22 cellular contexts compared by ENCODE assay signal in the genomic region with DNA sequence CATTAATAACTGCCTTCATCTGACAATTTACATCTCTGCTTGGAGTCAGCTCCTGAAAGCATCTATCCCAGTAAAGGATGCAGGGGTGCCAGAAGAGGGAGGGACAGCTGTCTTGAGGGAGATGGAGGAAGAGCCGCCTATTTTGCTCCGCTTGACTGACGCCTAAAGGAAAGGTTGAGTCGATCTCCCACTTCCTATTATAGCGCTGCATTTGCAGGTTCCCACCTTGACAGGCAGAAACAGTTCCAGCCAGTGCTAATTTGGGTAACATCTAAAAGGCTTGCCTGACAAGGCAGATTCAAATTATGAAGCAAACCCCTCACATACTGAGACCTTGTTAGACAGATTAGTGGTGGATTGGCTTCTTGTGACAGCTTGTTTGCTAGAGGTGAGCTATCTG.
DNase-seq lines count a peak whose midpoint lies in the region; ATAC-seq and TF ChIP-seq lines count a peak whose summit lies in the region.
"Had no signal": no experiment of that assay in that cellular context is flagged by ENCODE, and none has a peak within 500 bp of the region (broad histone marks: within the 10 kb centered on the region; RNA-seq: fewer than 3 reads in every experiment).

No MANE protein-coding gene starts in this region.

- no peaks in the 10 kb centered on the region for H3K27me3 Mint-ChIP-seq in glutamatergic neuron (ENCODE audit: unreplicated experiment)
- H3K27me3 Mint-ChIP-seq: activated B cell treated with CpG ODN at 0.5 μM for 24 hours, B cell had no signal

- ATAC-seq in HG03108 (IDR thresholded peaks at IDR 0.05; ENCODE audit: unreplicated experiment) (no peak), GM21423 (IDR thresholded peaks at IDR 0.05; ENCODE audit: unreplicated experiment) (no peak)
- ATAC-seq: gastroesophageal sphincter had no signal

- peak overlapping the region; percentile 84 for H3K27ac Mint-ChIP-seq in glutamatergic neuron (ENCODE audit: unreplicated experiment)
- H3K27ac Mint-ChIP-seq: activated B cell treated with CpG ODN at 0.5 μM for 24 hours; activated T-helper 1 cell treated with anti-CD3 and anti-CD28 coated beads, Interleukin-12 subunit alpha, Interleukin-12 subunit beta, Interleukin-2, Interleukin-4 antibody, amounts not matched to agents 30 ng/mL and 10 ng/mL and 1 ng/mL, durations not matched to agents 14 hours and 24 hours and 36 hours; B cell had no signal

- peaks cover 4% of the 10 kb centered on the region for H3K9me3 Mint-ChIP-seq in glutamatergic neuron (ENCODE audit: unreplicated experiment)
- H3K9me3 Mint-ChIP-seq: activated B cell treated with CpG ODN at 0.5 μM for 24 hours had no signal

- H3K36me3 Mint-ChIP-seq in glutamatergic neuron (ENCODE audit: unreplicated experiment): no peaks in the 10 kb centered on the region

- no peak overlapping the region for H3K4me3 Mint-ChIP-seq in glutamatergic neuron (ENCODE audit: unreplicated experiment)
- H3K4me3 Mint-ChIP-seq: activated B cell treated with CpG ODN at 0.5 μM for 24 hours; activated T-helper 1 cell treated with anti-CD3 and anti-CD28 coated beads, Interleukin-12 subunit alpha, Interleukin-12 subunit beta, Interleukin-2, Interleukin-4 antibody, amounts not matched to agents 30 ng/mL and 10 ng/mL and 1 ng/mL, durations not matched to agents 14 hours and 24 hours and 36 hours; B cell had no signal

- TF ChIP-seq CTCF in glutamatergic neuron (IDR thresholded peaks at IDR 0.05; ENCODE audit: partially characterized antibody, unreplicated experiment): no peak

- peak; percentile 13 for DNase-seq in NCI-H1436 (lab: John Stamatoyannopoulos, UW)
- no peak for DNase-seq in NCI-H1436 treated with DMSO at 0.1 percent for 48 hours (lab: John Stamatoyannopoulos, UW)
- peak; percentile 71 to 78 for DNase-seq in NCI-H526 (lab: John Stamatoyannopoulos, UW)
- peak; percentile 16 for DNase-seq in glutamatergic neuron
- no peak for DNase-seq in Ammon's horn (ENCODE audit: low spot score)
- no peak for DNase-seq in OCI-M1 (lab: John Stamatoyannopoulos, UW)
- DNase-seq: activated B cell treated with CpG ODN at 0.5 μM for 24 hours; activated CD4-positive, alpha-beta T cell treated with anti-CD3 and anti-CD28 coated beads, Interleukin-2, amount 50 U/mL, for 4 hours; activated naive CD4-positive, alpha-beta T cell treated with anti-CD3 and anti-CD28 coated beads, Interleukin-2, amount 50 U/mL, for 16 hours; DND-41; KG1; MM.1S; NCI-H2081; NCI-H774; PC-9; SHP77; transverse colon had no signal

- peaks cover 16% of the 10 kb centered on the region for H3K4me1 Mint-ChIP-seq in glutamatergic neuron (ENCODE audit: low read depth, unreplicated experiment)
- H3K4me1 Mint-ChIP-seq: activated B cell treated with CpG ODN at 0.5 μM for 24 hours, B cell had no signal

Comparison
In these comparisons a context has a peak if more than half of its experiments do, and no peak if none do; other contexts are left out.
1. DNase-seq: peak in NCI-H1436 (single experiment), NCI-H526 (2 of 2) and glutamatergic neuron (single experiment); none in NCI-H1436 treated with DMSO at 0.1 percent for 48 hours (single experiment), Ammon's horn (single experiment) and OCI-M1 (single experiment).